1 cellular context compared by ENCODE assay signal in the genomic region with DNA sequence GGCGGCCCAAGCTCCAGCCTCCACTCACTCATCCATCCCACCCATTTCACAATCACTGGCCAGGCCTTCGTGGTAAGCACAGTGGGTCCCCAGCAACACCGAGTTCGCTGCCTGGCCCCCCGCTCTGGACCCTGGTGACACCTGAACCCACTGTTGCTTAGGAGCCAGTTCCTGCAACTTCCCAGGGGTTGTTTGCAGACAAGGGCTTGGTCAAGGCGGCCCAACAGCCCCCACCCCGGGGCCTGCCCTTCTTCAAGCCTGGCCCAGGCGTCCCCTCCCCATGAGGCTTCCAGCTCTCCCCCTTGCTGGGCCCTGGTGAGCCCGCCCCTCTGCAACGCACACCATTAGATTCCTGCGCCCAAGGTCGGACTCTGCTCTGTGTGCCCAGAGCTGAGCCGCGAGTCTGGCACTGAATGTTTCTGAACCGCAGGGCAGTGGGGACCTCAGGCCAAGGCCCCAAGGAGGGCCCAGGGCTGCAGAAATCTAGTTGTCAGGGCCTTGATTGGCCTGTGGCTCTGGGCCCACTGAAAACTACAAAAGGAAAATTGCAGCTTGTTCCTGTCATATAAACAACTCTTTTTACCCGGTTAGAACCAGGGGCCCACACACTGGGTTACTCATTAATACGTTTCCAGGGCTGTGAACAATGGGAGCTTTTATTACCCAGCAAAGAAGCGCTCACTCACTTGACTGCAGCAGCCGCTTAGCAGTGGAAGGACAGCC.
TF ChIP-seq lines count a peak whose summit lies in the region.

No MANE protein-coding gene starts in this region.

TF ChIP-seq in HepG2, 621 proteins besides CTCF, POLR2A, EP300 and RAD21 (continued from another document and continues in another):
- TF ChIP-seq HNF4A (CRISPR knock-in tag; IDR thresholded peaks at IDR 0.05) (peak; percentile 94), NR2F1 (CRISPR knock-in tag; IDR thresholded peaks at IDR 0.05) (peak in 1 of 2 experiments; percentile 67; a peak in 1 of 4 replicates), SIN3B (IDR thresholded peaks at IDR 0.05; ENCODE audit: low read length) (no peak), ZNF672 (CRISPR knock-in tag; IDR thresholded peaks at IDR 0.05) (no peak), TRAFD1 (CRISPR knock-in tag; IDR thresholded peaks at IDR 0.05; ENCODE audit: borderline replicate concordance) (no peak), MED13 (CRISPR knock-in tag; IDR thresholded peaks at IDR 0.05) (peak; percentile 89; the same call in 1 of the 2 replicates), ZBTB7A (CRISPR knock-in tag; IDR thresholded peaks at IDR 0.05) (peak; percentile 95), ZNF362 (CRISPR knock-in tag; IDR thresholded peaks at IDR 0.05; ENCODE audit: borderline replicate concordance) (no peak), ZNF251 (CRISPR knock-in tag; IDR thresholded peaks at IDR 0.05) (no peak), PHF20 (CRISPR knock-in tag; IDR thresholded peaks at IDR 0.05) (no peak; the same call in 1 of the 2 replicates), BRCA1 (CRISPR knock-in tag; IDR thresholded peaks at IDR 0.05) (no peak; the same call in 1 of the 2 replicates), ZNF839 (CRISPR knock-in tag; IDR thresholded peaks at IDR 0.05; ENCODE audit: borderline replicate concordance) (no peak; the same call in 1 of the 2 replicates), ATF1 (CRISPR knock-in tag; IDR thresholded peaks at IDR 0.05) (no peak), KLF9 (CRISPR knock-in tag; IDR thresholded peaks at IDR 0.05; ENCODE audit: low read depth) (peak; percentile 55; the same call in 1 of the 2 replicates), ZNF589 (CRISPR knock-in tag; conservative IDR thresholded peaks at IDR 0.05) (no peak), ZNF121 (CRISPR knock-in tag; IDR thresholded peaks at IDR 0.05) (peak; percentile 77), SIX4 (CRISPR knock-in tag; IDR thresholded peaks at IDR 0.05) (no peak), ZNF724P (CRISPR knock-in tag; IDR thresholded peaks at IDR 0.05; ENCODE audit: borderline replicate concordance) (peak; percentile 85; the same call in 1 of the 2 replicates), CENPT (CRISPR knock-in tag; IDR thresholded peaks at IDR 0.05; ENCODE audit: low read depth) (no peak), FOXK1 (CRISPR knock-in tag; IDR thresholded peaks at IDR 0.05; ENCODE audit: borderline replicate concordance, low read depth) (peak; percentile 58; the same call in 1 of the 2 replicates), ATF2 (CRISPR knock-in tag; IDR thresholded peaks at IDR 0.05) (peak; percentile 70), KDM5A (IDR thresholded peaks at IDR 0.05; ENCODE audit: borderline replicate concordance, low read length) (no peak), SOX13 (IDR thresholded peaks at IDR 0.05) (peak; percentile 66), SOX13 (CRISPR knock-in tag; conservative IDR thresholded peaks at IDR 0.05 in 1 of 2, IDR thresholded peaks at IDR 0.05 in 1 of 2) (peak in 1 of 2 experiments; percentile 85; a peak in 2 of 4 replicates), HOXA9 (CRISPR knock-in tag; IDR thresholded peaks at IDR 0.05; ENCODE audit: borderline replicate concordance) (no peak), GPBP1L1 (CRISPR knock-in tag; IDR thresholded peaks at IDR 0.05) (no peak), MZF1 (CRISPR knock-in tag; IDR thresholded peaks at IDR 0.05; ENCODE audit: borderline replicate concordance) (0 out of 2 replicates have a peak, but pooled peaks have one; percentile 48), ZSCAN5A (CRISPR knock-in tag; IDR thresholded peaks at IDR 0.05; ENCODE audit: borderline replicate concordance) (peak; percentile 63; the same call in 1 of the 2 replicates), MTF2 (CRISPR knock-in tag; IDR thresholded peaks at IDR 0.05; ENCODE audit: borderline replicate concordance) (no peak), ISL2 (CRISPR knock-in tag; IDR thresholded peaks at IDR 0.05) (peak; percentile 89), RBFOX2 (IDR thresholded peaks at IDR 0.05; ENCODE audit: low read depth, low read length) (peak; percentile 84), ZNF468 (CRISPR knock-in tag; IDR thresholded peaks at IDR 0.05) (no peak), HIVEP1 (CRISPR knock-in tag; IDR thresholded peaks at IDR 0.05) (peak; percentile 95), TAF1 (CRISPR knock-in tag; IDR thresholded peaks at IDR 0.05) (peak; percentile 69; the same call in 1 of the 2 replicates), ZNF431 (CRISPR knock-in tag; IDR thresholded peaks at IDR 0.05; ENCODE audit: borderline replicate concordance, low read depth) (no peak; the same call in 1 of the 2 replicates), NFYB (CRISPR knock-in tag; IDR thresholded peaks at IDR 0.05) (peak; percentile 64)
- TF ChIP-seq, protein P1, sequence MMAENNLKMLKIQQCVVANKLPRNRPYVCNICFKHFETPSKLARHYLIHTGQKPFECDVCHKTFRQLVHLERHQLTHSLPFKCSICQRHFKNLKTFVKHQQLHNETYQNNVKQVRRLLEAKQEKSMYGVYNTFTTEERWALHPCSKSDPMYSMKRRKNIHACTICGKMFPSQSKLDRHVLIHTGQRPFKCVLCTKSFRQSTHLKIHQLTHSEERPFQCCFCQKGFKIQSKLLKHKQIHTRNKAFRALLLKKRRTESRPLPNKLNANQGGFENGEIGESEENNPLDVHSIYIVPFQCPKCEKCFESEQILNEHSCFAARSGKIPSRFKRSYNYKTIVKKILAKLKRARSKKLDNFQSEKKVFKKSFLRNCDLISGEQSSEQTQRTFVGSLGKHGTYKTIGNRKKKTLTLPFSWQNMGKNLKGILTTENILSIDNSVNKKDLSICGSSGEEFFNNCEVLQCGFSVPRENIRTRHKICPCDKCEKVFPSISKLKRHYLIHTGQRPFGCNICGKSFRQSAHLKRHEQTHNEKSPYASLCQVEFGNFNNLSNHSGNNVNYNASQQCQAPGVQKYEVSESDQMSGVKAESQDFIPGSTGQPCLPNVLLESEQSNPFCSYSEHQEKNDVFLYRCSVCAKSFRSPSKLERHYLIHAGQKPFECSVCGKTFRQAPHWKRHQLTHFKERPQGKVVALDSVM (CRISPR knock-in tag; IDR thresholded peaks at IDR 0.05) = peak; percentile 26; the same call in 1 of the 2 replicates
- TF ChIP-seq, protein P2, sequence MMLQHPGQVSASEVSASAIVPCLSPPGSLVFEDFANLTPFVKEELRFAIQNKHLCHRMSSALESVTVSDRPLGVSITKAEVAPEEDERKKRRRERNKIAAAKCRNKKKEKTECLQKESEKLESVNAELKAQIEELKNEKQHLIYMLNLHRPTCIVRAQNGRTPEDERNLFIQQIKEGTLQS (CRISPR knock-in tag; IDR thresholded peaks at IDR 0.05) = no peak
- TF ChIP-seq, protein P3, sequence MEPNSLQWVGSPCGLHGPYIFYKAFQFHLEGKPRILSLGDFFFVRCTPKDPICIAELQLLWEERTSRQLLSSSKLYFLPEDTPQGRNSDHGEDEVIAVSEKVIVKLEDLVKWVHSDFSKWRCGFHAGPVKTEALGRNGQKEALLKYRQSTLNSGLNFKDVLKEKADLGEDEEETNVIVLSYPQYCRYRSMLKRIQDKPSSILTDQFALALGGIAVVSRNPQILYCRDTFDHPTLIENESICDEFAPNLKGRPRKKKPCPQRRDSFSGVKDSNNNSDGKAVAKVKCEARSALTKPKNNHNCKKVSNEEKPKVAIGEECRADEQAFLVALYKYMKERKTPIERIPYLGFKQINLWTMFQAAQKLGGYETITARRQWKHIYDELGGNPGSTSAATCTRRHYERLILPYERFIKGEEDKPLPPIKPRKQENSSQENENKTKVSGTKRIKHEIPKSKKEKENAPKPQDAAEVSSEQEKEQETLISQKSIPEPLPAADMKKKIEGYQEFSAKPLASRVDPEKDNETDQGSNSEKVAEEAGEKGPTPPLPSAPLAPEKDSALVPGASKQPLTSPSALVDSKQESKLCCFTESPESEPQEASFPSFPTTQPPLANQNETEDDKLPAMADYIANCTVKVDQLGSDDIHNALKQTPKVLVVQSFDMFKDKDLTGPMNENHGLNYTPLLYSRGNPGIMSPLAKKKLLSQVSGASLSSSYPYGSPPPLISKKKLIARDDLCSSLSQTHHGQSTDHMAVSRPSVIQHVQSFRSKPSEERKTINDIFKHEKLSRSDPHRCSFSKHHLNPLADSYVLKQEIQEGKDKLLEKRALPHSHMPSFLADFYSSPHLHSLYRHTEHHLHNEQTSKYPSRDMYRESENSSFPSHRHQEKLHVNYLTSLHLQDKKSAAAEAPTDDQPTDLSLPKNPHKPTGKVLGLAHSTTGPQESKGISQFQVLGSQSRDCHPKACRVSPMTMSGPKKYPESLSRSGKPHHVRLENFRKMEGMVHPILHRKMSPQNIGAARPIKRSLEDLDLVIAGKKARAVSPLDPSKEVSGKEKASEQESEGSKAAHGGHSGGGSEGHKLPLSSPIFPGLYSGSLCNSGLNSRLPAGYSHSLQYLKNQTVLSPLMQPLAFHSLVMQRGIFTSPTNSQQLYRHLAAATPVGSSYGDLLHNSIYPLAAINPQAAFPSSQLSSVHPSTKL (CRISPR knock-in tag; IDR thresholded peaks at IDR 0.05) = peak; percentile 76
- TF ChIP-seq, protein P4, sequence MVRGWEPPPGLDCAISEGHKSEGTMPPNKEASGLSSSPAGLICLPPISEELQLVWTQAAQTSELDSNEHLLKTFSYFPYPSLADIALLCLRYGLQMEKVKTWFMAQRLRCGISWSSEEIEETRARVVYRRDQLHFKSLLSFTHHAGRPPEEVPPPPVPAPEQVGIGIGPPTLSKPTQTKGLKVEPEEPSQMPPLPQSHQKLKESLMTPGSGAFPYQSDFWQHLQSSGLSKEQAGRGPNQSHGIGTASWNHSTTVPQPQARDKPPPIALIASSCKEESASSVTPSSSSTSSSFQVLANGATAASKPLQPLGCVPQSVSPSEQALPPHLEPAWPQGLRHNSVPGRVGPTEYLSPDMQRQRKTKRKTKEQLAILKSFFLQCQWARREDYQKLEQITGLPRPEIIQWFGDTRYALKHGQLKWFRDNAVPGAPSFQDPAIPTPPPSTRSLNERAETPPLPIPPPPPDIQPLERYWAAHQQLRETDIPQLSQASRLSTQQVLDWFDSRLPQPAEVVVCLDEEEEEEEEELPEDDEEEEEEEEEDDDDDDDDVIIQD (CRISPR knock-in tag; IDR thresholded peaks at IDR 0.05; ENCODE audit: low read depth) = no peak; the same call in 1 of the 2 replicates
- TF ChIP-seq, protein P5, sequence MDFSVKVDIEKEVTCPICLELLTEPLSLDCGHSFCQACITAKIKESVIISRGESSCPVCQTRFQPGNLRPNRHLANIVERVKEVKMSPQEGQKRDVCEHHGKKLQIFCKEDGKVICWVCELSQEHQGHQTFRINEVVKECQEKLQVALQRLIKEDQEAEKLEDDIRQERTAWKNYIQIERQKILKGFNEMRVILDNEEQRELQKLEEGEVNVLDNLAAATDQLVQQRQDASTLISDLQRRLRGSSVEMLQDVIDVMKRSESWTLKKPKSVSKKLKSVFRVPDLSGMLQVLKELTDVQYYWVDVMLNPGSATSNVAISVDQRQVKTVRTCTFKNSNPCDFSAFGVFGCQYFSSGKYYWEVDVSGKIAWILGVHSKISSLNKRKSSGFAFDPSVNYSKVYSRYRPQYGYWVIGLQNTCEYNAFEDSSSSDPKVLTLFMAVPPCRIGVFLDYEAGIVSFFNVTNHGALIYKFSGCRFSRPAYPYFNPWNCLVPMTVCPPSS (IDR thresholded peaks at IDR 0.05) = no peak
- TF ChIP-seq, protein P6, sequence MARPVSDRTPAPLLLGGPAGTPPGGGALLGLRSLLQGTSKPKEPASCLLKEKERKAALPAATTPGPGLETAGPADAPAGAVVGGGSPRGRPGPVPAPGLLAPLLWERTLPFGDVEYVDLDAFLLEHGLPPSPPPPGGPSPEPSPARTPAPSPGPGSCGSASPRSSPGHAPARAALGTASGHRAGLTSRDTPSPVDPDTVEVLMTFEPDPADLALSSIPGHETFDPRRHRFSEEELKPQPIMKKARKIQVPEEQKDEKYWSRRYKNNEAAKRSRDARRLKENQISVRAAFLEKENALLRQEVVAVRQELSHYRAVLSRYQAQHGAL (CRISPR knock-in tag; IDR thresholded peaks at IDR 0.05; ENCODE audit: not compliant biosample characterization) = no peak
